8 cellular contexts compared by ENCODE assay signal in genomic region chr2:16613475-16613874, GRCh38. TPM values are rescaled to one million over a fixed set of nuclear protein-coding genes. Genes with fewer than 3 reads are reported as not detected.
A peak's percentile ranks its signal among the peaks of the same experiment; 100 is the strongest.
DNase-seq lines count a peak whose midpoint lies in the region; ATAC-seq and TF ChIP-seq lines count a peak whose summit lies in the region.

No MANE protein-coding gene starts in this region.

- CTCF ChIA-PET in activated CD8-positive, alpha-beta T cell treated with anti-CD3 and anti-CD28 coated beads for 36 hours (lab: Charles Lee): interaction anchor here (0.6 to 4.5 kb wide), 4 partner anchors 8 to 673 kb away, joined by 3 to 41 read pairs (median 4); partner anchors contain the start of gene MYCN
- CTCF ChIA-PET in activated CD8-positive, alpha-beta T cell treated with anti-CD3 and anti-CD28 coated beads, Interleukin-2, amount 10 ng/mL, durations not matched to agents 7 days and 5 days (lab: Charles Lee): interaction anchor here (0.5 to 2.4 kb wide), 7 partner anchors 9 to 144 kb away, joined by 3 to 14 read pairs (median 3); no protein-coding TSS in a partner anchor

- H3K4me3 ChIP-seq in epithelial cell of esophagus (ENCODE audit: low read length) (no peak overlapping the region), suprapubic skin (no peak overlapping the region)

- peaks cover 20% of the 10 kb centered on the region for H3K4me1 ChIP-seq in suprapubic skin

- intact Hi-C loops in activated CD8-positive, alpha-beta T cell treated with anti-CD3 and anti-CD28 coated beads for 36 hours (cut with micrococcal nuclease): no loop called here

- H3K27me3 ChIP-seq in suprapubic skin: no peaks in the 10 kb centered on the region

- peaks cover 3% of the 10 kb centered on the region for H3K4me1 Mint-ChIP-seq in activated CD8-positive, alpha-beta T cell treated with anti-CD3 and anti-CD28 coated beads for 36 hours (ENCODE audit: low read depth)
- H3K4me1 Mint-ChIP-seq in activated CD8-positive, alpha-beta T cell treated with anti-CD3 and anti-CD28 coated beads, Interleukin-2, amount 10 ng/mL, durations not matched to agents 7 days and 5 days (ENCODE audit: low read depth): peaks cover 8% of the 10 kb centered on the region

- TF ChIP-seq CTCF in activated CD8-positive, alpha-beta T cell treated with anti-CD3 and anti-CD28 coated beads for 36 hours (IDR thresholded peaks at IDR 0.05): peak; percentile 46
- TF ChIP-seq CTCF in epithelial cell of esophagus (IDR thresholded peaks at IDR 0.05; ENCODE audit: insufficient read depth, low read depth, low read length, missing control alignments) (peak; percentile 64), suprapubic skin (IDR thresholded peaks at IDR 0.05) (peak; percentile 29 to 40)

- POLR2A ChIA-PET in activated CD8-positive, alpha-beta T cell treated with anti-CD3 and anti-CD28 coated beads for 36 hours (lab: Charles Lee): no interaction called here
- POLR2A ChIA-PET in activated CD8-positive, alpha-beta T cell treated with anti-CD3 and anti-CD28 coated beads, Interleukin-2, amount 10 ng/mL, durations not matched to agents 7 days and 5 days (lab: Charles Lee): no interaction called here

- DNase-seq in activated CD8-positive, alpha-beta T cell treated with anti-CD3 and anti-CD28 coated beads for 36 hours: no peak
- no peak for DNase-seq in activated CD8-positive, alpha-beta T cell treated with anti-CD3 and anti-CD28 coated beads, Interleukin-2, amount 10 ng/mL, durations not matched to agents 7 days and 5 days
- peak; percentile 15 for DNase-seq in NOMO-1 treated with dmso at 0.1 percent for 144 hours (lab: John Stamatoyannopoulos, UW; ENCODE audit: unreplicated experiment)
- DNase-seq in epithelial cell of esophagus (ENCODE audit: low read depth): peak; percentile 48
- no peak for DNase-seq in suprapubic skin (ENCODE audit: low spot score in 2 of 2)
- DNase-seq in ACHN: no peak

- H3K27ac Mint-ChIP-seq in activated CD8-positive, alpha-beta T cell treated with anti-CD3 and anti-CD28 coated beads for 36 hours: no peak overlapping the region
- H3K27ac Mint-ChIP-seq in activated CD8-positive, alpha-beta T cell treated with anti-CD3 and anti-CD28 coated beads, Interleukin-2, amount 10 ng/mL, durations not matched to agents 7 days and 5 days: no peak overlapping the region

- no peaks in the 10 kb centered on the region for H3K36me3 ChIP-seq in suprapubic skin

- TF ChIP-seq EP300 in suprapubic skin (IDR thresholded peaks at IDR 0.05): no peak

- H3K27ac ChIP-seq in suprapubic skin: no peak overlapping the region

- in situ Hi-C loops in ACHN (cut with HindIII; ENCODE audit: low pct_ligation_motif_present, low pct_unique_long_range_greater_than_20kb, low sequenced_read_pairs): no loop called here

- no peak for ATAC-seq in activated CD8-positive, alpha-beta T cell treated with anti-CD3 and anti-CD28 coated beads for 36 hours
- ATAC-seq in activated CD8-positive, alpha-beta T cell treated with anti-CD3 and anti-CD28 coated beads, Interleukin-2, amount 10 ng/mL, durations not matched to agents 7 days and 5 days: no peak
- ATAC-seq in HG02763 (IDR thresholded peaks at IDR 0.05; ENCODE audit: unreplicated experiment): no peak
- no peak for ATAC-seq in GM18505 (IDR thresholded peaks at IDR 0.05; ENCODE audit: unreplicated experiment)

- TF ChIP-seq POLR2A in suprapubic skin (IDR thresholded peaks at IDR 0.05): no peak
- TF ChIP-seq POLR2A in GM18505 (IDR thresholded peaks at IDR 0.05; ENCODE audit: borderline replicate concordance, extremely low read depth, insufficient read depth, insufficient read length): no peak

- no peaks in the 10 kb centered on the region for H3K36me3 Mint-ChIP-seq in activated CD8-positive, alpha-beta T cell treated with anti-CD3 and anti-CD28 coated beads for 36 hours (ENCODE audit: low read depth)
- H3K36me3 Mint-ChIP-seq in activated CD8-positive, alpha-beta T cell treated with anti-CD3 and anti-CD28 coated beads, Interleukin-2, amount 10 ng/mL, durations not matched to agents 7 days and 5 days (ENCODE audit: low read depth): no peaks in the 10 kb centered on the region

- H3K27me3 Mint-ChIP-seq in activated CD8-positive, alpha-beta T cell treated with anti-CD3 and anti-CD28 coated beads for 36 hours: peaks cover 3% of the 10 kb centered on the region
- H3K27me3 Mint-ChIP-seq in activated CD8-positive, alpha-beta T cell treated with anti-CD3 and anti-CD28 coated beads, Interleukin-2, amount 10 ng/mL, durations not matched to agents 7 days and 5 days (ENCODE audit: low read depth): peaks cover 5% of the 10 kb centered on the region

- H3K9me3 Mint-ChIP-seq in activated CD8-positive, alpha-beta T cell treated with anti-CD3 and anti-CD28 coated beads for 36 hours: no peaks in the 10 kb centered on the region
- H3K9me3 Mint-ChIP-seq in activated CD8-positive, alpha-beta T cell treated with anti-CD3 and anti-CD28 coated beads, Interleukin-2, amount 10 ng/mL, durations not matched to agents 7 days and 5 days (ENCODE audit: insufficient read depth): no peaks in the 10 kb centered on the region

- H3K9me3 ChIP-seq in suprapubic skin: no peaks in the 10 kb centered on the region

- 57% methylated on average over 5 of the region's 5 CpGs for WGBS in suprapubic skin

- H3K4me3 Mint-ChIP-seq in activated CD8-positive, alpha-beta T cell treated with anti-CD3 and anti-CD28 coated beads for 36 hours: no peak overlapping the region
- H3K4me3 Mint-ChIP-seq in activated CD8-positive, alpha-beta T cell treated with anti-CD3 and anti-CD28 coated beads, Interleukin-2, amount 10 ng/mL, durations not matched to agents 7 days and 5 days: no peak overlapping the region

RNA-seq across cellular contexts. Expression of gene CYRIA, which starts 52.2 kb away (rescaled TPM):
- under 1 TPM; 0.70 to 0.72 TPM for total RNA-seq in activated CD8-positive, alpha-beta T cell treated with anti-CD3 and anti-CD28 coated beads for 36 hours
- under 1 TPM; 0.78 to 0.84 TPM for total RNA-seq in activated CD8-positive, alpha-beta T cell treated with anti-CD3 and anti-CD28 coated beads, Interleukin-2, amount 10 ng/mL, durations not matched to agents 7 days and 5 days
- total RNA-seq in suprapubic skin: 1 to 10 TPM; 1.8 to 4.0 (median 3.7) TPM

Comparison
In these comparisons a context has a peak if more than half of its experiments do, and no peak if none do; other contexts are left out.
1. DNase-seq: peak in NOMO-1 treated with dmso at 0.1 percent for 144 hours (single experiment) and epithelial cell of esophagus (single experiment); none in activated CD8-positive, alpha-beta T cell treated with anti-CD3 and anti-CD28 coated beads for 36 hours (single experiment), activated CD8-positive, alpha-beta T cell treated with anti-CD3 and anti-CD28 coated beads, Interleukin-2, amount 10 ng/mL, durations not matched to agents 7 days and 5 days (single experiment), suprapubic skin (0 of 2) and ACHN (single experiment).
2. Peak in every context shown above with its lines, with median percentiles within 50 percentile points of each other: CTCF ChIP-seq.